ENCODE assay signal across 12 cellular contexts in the genomic region with DNA sequence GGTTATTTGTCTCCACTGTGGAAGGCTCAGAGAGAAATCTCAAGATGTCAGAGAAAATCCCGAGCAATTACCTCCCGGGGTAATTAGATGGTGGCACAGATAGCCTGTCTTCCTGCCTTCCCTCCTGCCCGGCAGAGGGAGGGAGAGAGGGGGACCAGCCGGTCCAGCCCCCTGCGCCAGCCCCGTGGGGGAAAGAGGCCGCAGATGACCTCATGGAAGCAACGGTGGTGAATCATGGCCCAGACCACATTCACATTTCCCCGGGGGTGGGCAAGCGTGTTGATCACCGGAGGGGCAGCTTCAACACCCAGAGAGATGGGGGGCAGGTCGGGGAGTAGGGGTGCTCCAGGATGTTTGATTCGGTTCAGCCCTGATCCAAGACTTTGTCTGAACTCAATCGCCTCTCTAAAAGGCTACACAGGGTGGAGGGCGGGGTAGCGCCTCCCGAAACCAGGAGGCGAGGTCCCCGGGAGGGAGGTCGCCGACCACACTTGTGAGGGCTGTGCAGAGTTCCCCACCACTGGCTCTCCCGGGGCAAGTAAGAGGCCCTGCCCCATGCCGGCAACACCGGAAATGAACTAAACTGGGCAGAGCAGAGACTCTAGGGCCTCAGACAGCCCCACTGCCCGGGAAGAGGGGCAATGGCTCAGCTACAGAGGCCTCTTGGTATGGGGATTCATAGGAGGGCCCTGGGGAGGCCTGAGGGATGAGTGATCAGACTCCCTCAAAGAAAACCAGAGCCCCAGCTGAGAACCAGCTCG.
DNase-seq lines count a peak whose midpoint lies in the region; ATAC-seq, FAIRE-seq and TF ChIP-seq lines count a peak whose summit lies in the region.
"Had no signal": no experiment of that assay in that cellular context is flagged by ENCODE, and none has a peak within 500 bp of the region (broad histone marks: within the 10 kb centered on the region; RNA-seq: fewer than 3 reads in every experiment).

No MANE protein-coding gene starts in this region.

- WGBS in GM12878 (ENCODE audit: insufficient coverage, insufficient replicate concordance, low lambda C conversion rate, missing lambda C conversion rate), result 44% methylated on average over 26 of the region's 26 CpGs
- 33 to 57% methylated on average over 26 of the region's 26 CpGs for WGBS in lung, 2 donors

- TF ChIP-seq CTCF in AG04450 (IDR thresholded peaks at IDR 0.05; ENCODE audit: low read depth, low read length) (0 out of 2 replicates have a peak, but pooled peaks have one; percentile 15), GM12878 (IDR thresholded peaks at IDR 0.05 in 2 of 3, conservative IDR thresholded peaks at IDR 0.05 in 1 of 3; ENCODE audit: control insufficient read depth in 2 of 3, extremely low read depth in 1 of 3, insufficient read depth in 1 of 3, low read depth in 3 of 3, low read length in 3 of 3) (no peak), lung (IDR thresholded peaks at IDR 0.05; ENCODE audit: control extremely low read depth, extremely low read depth) (no peak), endothelial cell (IDR thresholded peaks at IDR 0.05; ENCODE audit: unreplicated experiment) (no peak), GM13976 (IDR thresholded peaks at IDR 0.05; ENCODE audit: borderline replicate concordance, control extremely low read depth, extremely low read depth, insufficient read depth, missing control alignments) (no peak)

- CTCF ChIA-PET in AG04450 (lab: Charles Lee), result interaction anchor here (0.5 kb wide), 1 partner anchor 295 kb away, joined by 4 read pairs; no protein-coding TSS in a partner anchor
- CTCF ChIA-PET in GM12878 (lab: Yijun Ruan, JAX), result no interaction called here

- RAD21 ChIA-PET in GM12878 (lab: Charles Lee; ENCODE audit: unreplicated experiment), result interaction anchor here (1.0 kb wide), 1 partner anchor 16 kb away, joined by 3 read pairs; no protein-coding TSS in a partner anchor

- H3K4me1 ChIP-seq in GM12878 (ENCODE audit: control insufficient read depth, insufficient read depth, low read length) (no peaks in the 10 kb centered on the region), lung (ENCODE audit: control insufficient read depth in 2 of 2, insufficient read depth in 2 of 2, low read length in 2 of 2) (peaks cover 0 to 5% of the 10 kb centered on the region in 2 donors)

- in situ Hi-C loops in GM12878 (cut with MboI), result no loop called here
- in situ Hi-C loops in GM13976 (cut with MboI; ENCODE audit: low sequenced_read_pairs, unreplicated experiment), result no loop called here

- H3K4me1 Mint-ChIP-seq in endothelial cell (ENCODE audit: unreplicated experiment), result no peaks in the 10 kb centered on the region
- H3K4me1 Mint-ChIP-seq: B cell had no signal

- no peak overlapping the region for H3K4me2 ChIP-seq in GM12878 (ENCODE audit: control insufficient read depth, insufficient read depth)

- ATAC-seq in GM12878 (peak; percentile 92), lung (ENCODE audit: insufficient read depth, low FRiP score) (peak; percentile 58)

- H4K20me1 ChIP-seq in GM12878 (ENCODE audit: control insufficient read depth, insufficient read depth), result no peaks in the 10 kb centered on the region

- no peak for TF ChIP-seq POLR2A in GM12878 (IDR thresholded peaks at IDR 0.05; ENCODE audit: low read depth, low read length)

- H2AFZ ChIP-seq in GM12878 (ENCODE audit: control insufficient read depth, low read depth, low read length), result no peak overlapping the region; the same call in 1 of the 2 replicates

- POLR2A ChIA-PET in AG04450 (lab: Yijun Ruan, JAX) (no interaction called here), GM12878 (lab: Charles Lee) (no interaction called here)

- DNase-seq in AG04450 (ENCODE audit: low read depth, low spot score) (peak; percentile 34), MG63 (peak; percentile 25), GM12878 (ENCODE audit: low read depth, low spot score) (no peak), lung (ENCODE audit: low spot score) (peak; percentile 32), NCI-H2171 (lab: John Stamatoyannopoulos, UW) (no peak), endothelial cell (ENCODE audit: low spot score) (no peak), GM13976 (ENCODE audit: low spot score) (no peak)
- DNase-seq in activated CD4-positive, alpha-beta T cell treated with anti-CD3 and anti-CD28 coated beads, Interleukin-2, amount 50 U/mL, for 1 hour, result no peak
- DNase-seq: activated naive CD8-positive, alpha-beta T cell treated with anti-CD3 and anti-CD28 coated beads, Interleukin-2, amount 10 ng/mL, durations not matched to agents 7 days and 5 days; stimulated activated CD4-positive, alpha-beta T cell treated with anti-CD3 and anti-CD28 coated beads, Interleukin-2, amount 100 ng/mL, for 48 hours; SW 1271 had no signal

- no TSS peak for BruUV-seq in GM12878 (replicated peaks; lab: Mats Ljungman, UMichigan)

- no peaks in the 10 kb centered on the region for H3K36me3 Mint-ChIP-seq in endothelial cell (ENCODE audit: low read depth, unreplicated experiment)
- H3K36me3 Mint-ChIP-seq: activated naive CD8-positive, alpha-beta T cell treated with anti-CD3 and anti-CD28 coated beads, Interleukin-2, amount 10 ng/mL, durations not matched to agents 7 days and 5 days had no signal

- intact Hi-C loops in GM12878 (cut with micrococcal nuclease; ENCODE audit: unreplicated experiment), result no loop called here

- no peaks in the 10 kb centered on the region for H3K9me3 Mint-ChIP-seq in endothelial cell (ENCODE audit: unreplicated experiment)
- H3K9me3 Mint-ChIP-seq: activated naive CD8-positive, alpha-beta T cell treated with anti-CD3 and anti-CD28 coated beads, Interleukin-2, amount 10 ng/mL, durations not matched to agents 7 days and 5 days had no signal

- SMC1A ChIA-PET in GM12878 (lab: Charles Lee; ENCODE audit: uncharacterized antibody, unreplicated experiment), result no interaction called here

- H3K27me3 ChIP-seq in AG04450 (ENCODE audit: control insufficient read depth, insufficient read depth, low read length) (peaks cover 9% of the 10 kb centered on the region), MG63 (no peaks in the 10 kb centered on the region), GM12878 (replicated peaks in 1 of 2; ENCODE audit: control insufficient read depth in 2 of 2, insufficient read depth in 2 of 2, low read length in 1 of 2) (no peaks in the 10 kb centered on the region), lung (ENCODE audit: control insufficient read depth, insufficient read depth) (no peaks in the 10 kb centered on the region)

- no peak overlapping the region for H3K4me3 ChIP-seq in AG04450 (ENCODE audit: low read depth, low read length)
- H3K4me3 ChIP-seq in MG63, result no peak overlapping the region
- no peak overlapping the region for H3K4me3 ChIP-seq in GM12878
- H3K4me3 ChIP-seq in lung, result no peak overlapping the region

- no peak for TF ChIP-seq EP300 in GM12878 (IDR thresholded peaks at IDR 0.05; ENCODE audit: borderline replicate concordance in 1 of 2, control insufficient read depth in 1 of 2, low read depth in 2 of 2, low read length in 2 of 2)

- no peaks in the 10 kb centered on the region for H3K27me3 Mint-ChIP-seq in endothelial cell (ENCODE audit: unreplicated experiment)

- H3K79me2 ChIP-seq in GM12878 (ENCODE audit: control insufficient read depth, insufficient read depth, low read length), result no peaks in the 10 kb centered on the region

- no peak for TF ChIP-seq RAD21 in GM12878 (IDR thresholded peaks at IDR 0.05; ENCODE audit: insufficient read depth, low read depth, low read length)

- peak overlapping the region; percentile 47 for H3K27ac ChIP-seq in AG04450 (ENCODE audit: low read depth, low read length)
- H3K27ac ChIP-seq in GM12878 (ENCODE audit: control insufficient read depth, insufficient read depth), result no peak overlapping the region
- peak overlapping the region in 1 of 2 donors; percentile 77 for H3K27ac ChIP-seq in lung (ENCODE audit: low read depth in 1 of 2, low read length in 1 of 2)

- no peak for FAIRE-seq in GM12878 (lab: Jason Lieb, UNC)

- no peak overlapping the region for H3K9ac ChIP-seq in GM12878 (ENCODE audit: control insufficient read depth, insufficient read depth, low read length)

- no peak overlapping the region for H3K27ac Mint-ChIP-seq in endothelial cell (ENCODE audit: unreplicated experiment)
- H3K27ac Mint-ChIP-seq: B cell had no signal

- H3K9me3 ChIP-seq in AG04450 (ENCODE audit: control insufficient read depth, insufficient read depth, low read length) (peaks cover 1% of the 10 kb centered on the region; the same call in 1 of the 2 replicates), MG63 (no peaks in the 10 kb centered on the region), GM12878 (replicated peaks; ENCODE audit: control insufficient read depth, insufficient read depth, low read length) (no peaks in the 10 kb centered on the region), lung (ENCODE audit: control insufficient read depth in 2 of 2, insufficient read depth in 1 of 2, low read length in 1 of 2) (no peaks in the 10 kb centered on the region)

- no peaks in the 10 kb centered on the region for H3K36me3 ChIP-seq in MG63
- H3K36me3 ChIP-seq in GM12878 (ENCODE audit: control insufficient read depth in 2 of 2, insufficient read depth in 2 of 2, low read length in 1 of 2), result no peaks in the 10 kb centered on the region
- H3K36me3 ChIP-seq in lung (ENCODE audit: control insufficient read depth in 2 of 2, insufficient read depth in 2 of 2, low read length in 2 of 2), result no peaks in the 10 kb centered on the region

- no peak overlapping the region for H3K4me3 Mint-ChIP-seq in endothelial cell (ENCODE audit: unreplicated experiment)
- H3K4me3 Mint-ChIP-seq: activated naive CD8-positive, alpha-beta T cell treated with anti-CD3 and anti-CD28 coated beads, Interleukin-2, amount 10 ng/mL, durations not matched to agents 7 days and 5 days; B cell had no signal

TF ChIP-seq in GM12878, 131 proteins besides CTCF, POLR2A, EP300 and RAD21:
- TF ChIP-seq SMAD1 (IDR thresholded peaks at IDR 0.05; ENCODE audit: low read depth, partially characterized antibody) (no peak), ATF7 (IDR thresholded peaks at IDR 0.05; ENCODE audit: low read depth) (peak; percentile 49; the same call in 1 of the 2 replicates), FOXK2 (IDR thresholded peaks at IDR 0.05) (peak; percentile 48)

Comparison
In these comparisons a context has a peak if more than half of its experiments do, and no peak if none do; other contexts are left out.
1. DNase-seq: peak in AG04450 (single experiment), MG63 (single experiment) and lung (single experiment); none in GM12878 (single experiment), NCI-H2171 (single experiment), endothelial cell (single experiment), activated CD4-positive, alpha-beta T cell treated with anti-CD3 and anti-CD28 coated beads, Interleukin-2, amount 50 U/mL, for 1 hour (single experiment) and GM13976 (single experiment).